In the genomic region with DNA sequence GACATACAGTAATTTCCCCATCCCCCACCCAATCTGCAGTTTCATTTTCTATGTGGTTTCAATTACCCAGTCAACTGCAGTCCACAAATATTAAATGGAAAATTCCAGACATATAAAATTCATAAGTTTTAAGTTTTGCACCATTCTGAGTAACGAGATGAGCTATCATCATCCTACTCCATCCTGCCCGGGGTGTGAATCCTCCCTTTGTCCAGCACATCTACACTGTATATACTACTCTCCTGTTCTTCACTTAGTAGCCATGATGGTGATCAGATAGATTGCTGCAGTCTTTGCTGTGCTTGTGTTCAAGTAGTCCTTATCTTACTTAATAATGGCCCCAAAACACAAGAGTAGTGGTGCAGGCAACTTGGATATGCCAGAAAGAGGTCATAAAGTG, we compare ENCODE assay signal across 22 cellular contexts. TPM values are rescaled to one million over a fixed set of nuclear protein-coding genes. Genes with fewer than 3 reads are reported as not detected.
DNase-seq lines count a peak whose midpoint lies in the region; ATAC-seq and TF ChIP-seq lines count a peak whose summit lies in the region.
"Had no signal": no experiment of that assay in that cellular context is flagged by ENCODE, and none has a peak within 500 bp of the region (broad histone marks: within the 10 kb centered on the region; RNA-seq: fewer than 3 reads in every experiment).

No MANE protein-coding gene starts in this region.

- H3K4me1 Mint-ChIP-seq in activated T-cell treated with anti-CD3 and anti-CD28 coated beads, Interleukin-2, amount 50 U/mL, for 4 hours (ENCODE audit: low read depth), result peaks cover 33% of the 10 kb centered on the region
- H3K4me1 Mint-ChIP-seq in activated naive CD4-positive, alpha-beta T cell treated with anti-CD3 and anti-CD28 coated beads, Interleukin-2, amount 10 ng/mL, durations not matched to agents 7 days and 5 days, result peaks cover 16% of the 10 kb centered on the region
- H3K4me1 Mint-ChIP-seq in stimulated activated effector memory CD8-positive, alpha-beta T cell treated with anti-CD3 and anti-CD28 coated beads, Interleukin-12 subunit alpha, Interleukin-12 subunit beta, amount 100 ng/mL, for 72 hours, result peaks cover 21% of the 10 kb centered on the region

- peak in 1 of 2 donors; percentile 61 for ATAC-seq in activated T-cell treated with anti-CD3 and anti-CD28 coated beads, Interleukin-2, amount 50 U/mL, for 4 hours
- ATAC-seq in stimulated activated effector memory CD8-positive, alpha-beta T cell treated with anti-CD3 and anti-CD28 coated beads, Interleukin-12 subunit alpha, Interleukin-12 subunit beta, amount 100 ng/mL, for 72 hours, result peak; percentile 63
- ATAC-seq: esophagus mucosa, foreskin keratinocyte, heart right ventricle had no signal

- DNase-seq in activated T-cell treated with anti-CD3 and anti-CD28 coated beads, Interleukin-2, amount 50 U/mL, for 4 hours, result no peak
- no peak for DNase-seq in activated T-cell treated with anti-CD3 and anti-CD28 coated beads, Interleukin-2, amount 50 U/mL, for 48 hours
- DNase-seq in MM.1S (peak; percentile 25), dermis blood vessel endothelial cell (no peak), ascending aorta (ENCODE audit: low spot score in 2 of 2) (no peak), KG1 (lab: John Stamatoyannopoulos, UW) (no peak)
- DNase-seq in activated naive CD4-positive, alpha-beta T cell treated with anti-CD3 and anti-CD28 coated beads, Interleukin-2, amount 10 ng/mL, durations not matched to agents 7 days and 5 days, result no peak
- no peak for DNase-seq in stimulated activated effector memory CD8-positive, alpha-beta T cell treated with anti-CD3 and anti-CD28 coated beads, Interleukin-12 subunit alpha, Interleukin-12 subunit beta, amount 100 ng/mL, for 72 hours (ENCODE audit: low spot score in 2 of 2)
- DNase-seq: ACHN, Calu3, foreskin keratinocyte, GOT3, heart right ventricle, Karpas-422, mammary epithelial cell, NCI-H1694 treated with DMSO at 0.1 percent for 48 hours, NCI-H2171 treated with DMSO at 0.1 percent for 48 hours, NCI-H524, Peyer's patch, tibial artery had no signal

- H3K4me1 ChIP-seq in MM.1S (ENCODE audit: low read length) (peaks cover 8% of the 10 kb centered on the region), ascending aorta (no peaks in the 10 kb centered on the region)
- H3K4me1 ChIP-seq: BLaER1, foreskin keratinocyte, Peyer's patch, tibial artery had no signal

- H3K4me3 Mint-ChIP-seq in activated T-cell treated with anti-CD3 and anti-CD28 coated beads, Interleukin-2, amount 50 U/mL, for 4 hours, result peak overlapping the region; percentile 46
- no peak overlapping the region for H3K4me3 Mint-ChIP-seq in activated naive CD4-positive, alpha-beta T cell treated with anti-CD3 and anti-CD28 coated beads, Interleukin-2, amount 10 ng/mL, durations not matched to agents 7 days and 5 days
- peak overlapping the region; percentile 15 for H3K4me3 Mint-ChIP-seq in stimulated activated effector memory CD8-positive, alpha-beta T cell treated with anti-CD3 and anti-CD28 coated beads, Interleukin-12 subunit alpha, Interleukin-12 subunit beta, amount 100 ng/mL, for 72 hours

- intact Hi-C loops in ascending aorta (cut with DNase I), result loop anchor here (5.0 kb wide), 1 partner anchor 1028 kb away; no protein-coding TSS in a partner anchor

- H3K4me2 ChIP-seq in MM.1S (ENCODE audit: low read depth, low read length), result no peak overlapping the region
- H3K4me2 ChIP-seq: BLaER1 had no signal

- H3K27ac ChIP-seq in MM.1S (ENCODE audit: low read length) (no peak overlapping the region), ascending aorta (no peak overlapping the region)
- H3K27ac ChIP-seq: BLaER1, foreskin keratinocyte, heart right ventricle, Peyer's patch, tibial artery had no signal

- TF ChIP-seq CTCF in MM.1S (IDR thresholded peaks at IDR 0.05; ENCODE audit: low read length) (no peak), ascending aorta (IDR thresholded peaks at IDR 0.05) (no peak)

- no peaks in the 10 kb centered on the region for H3F3A ChIP-seq in MM.1S (ENCODE audit: insufficient read depth, low read length)

- H3K4me3 ChIP-seq in MM.1S (ENCODE audit: low read length) (no peak overlapping the region), ascending aorta (no peak overlapping the region)
- H3K4me3 ChIP-seq: BLaER1, heart right ventricle, Peyer's patch, tibial artery had no signal

- H3K27me3 Mint-ChIP-seq in activated T-cell treated with anti-CD3 and anti-CD28 coated beads, Interleukin-2, amount 50 U/mL, for 4 hours (ENCODE audit: low read depth), result no peaks in the 10 kb centered on the region
- H3K27me3 Mint-ChIP-seq in activated naive CD4-positive, alpha-beta T cell treated with anti-CD3 and anti-CD28 coated beads, Interleukin-2, amount 10 ng/mL, durations not matched to agents 7 days and 5 days, result no peaks in the 10 kb centered on the region

- peak overlapping the region; percentile 3 for H3K27ac Mint-ChIP-seq in activated naive CD4-positive, alpha-beta T cell treated with anti-CD3 and anti-CD28 coated beads, Interleukin-2, amount 10 ng/mL, durations not matched to agents 7 days and 5 days
- peak overlapping the region; percentile 91 for H3K27ac Mint-ChIP-seq in stimulated activated effector memory CD8-positive, alpha-beta T cell treated with anti-CD3 and anti-CD28 coated beads, Interleukin-12 subunit alpha, Interleukin-12 subunit beta, amount 100 ng/mL, for 72 hours

- CTCF ChIA-PET in activated naive CD4-positive, alpha-beta T cell treated with anti-CD3 and anti-CD28 coated beads, Interleukin-2, amount 10 ng/mL, durations not matched to agents 7 days and 5 days (lab: Charles Lee), result interaction anchor here (1.0 to 8.5 kb wide), 3 partner anchors 66 to 199 kb away, joined by 3 to 143 read pairs (median 4); a partner anchor contains a TSS

- H2AFZ ChIP-seq in MM.1S (ENCODE audit: low read length), result no peak overlapping the region

- no peaks in the 10 kb centered on the region for H3K9me3 Mint-ChIP-seq in activated T-cell treated with anti-CD3 and anti-CD28 coated beads, Interleukin-2, amount 50 U/mL, for 4 hours
- no peaks in the 10 kb centered on the region for H3K9me3 Mint-ChIP-seq in activated naive CD4-positive, alpha-beta T cell treated with anti-CD3 and anti-CD28 coated beads, Interleukin-2, amount 10 ng/mL, durations not matched to agents 7 days and 5 days
- no peaks in the 10 kb centered on the region for H3K9me3 Mint-ChIP-seq in stimulated activated effector memory CD8-positive, alpha-beta T cell treated with anti-CD3 and anti-CD28 coated beads, Interleukin-12 subunit alpha, Interleukin-12 subunit beta, amount 100 ng/mL, for 72 hours

- H3K9me3 ChIP-seq in MM.1S (replicated peaks; ENCODE audit: insufficient read depth, low read length), result no peaks in the 10 kb centered on the region
- no peaks in the 10 kb centered on the region for H3K9me3 ChIP-seq in ascending aorta
- H3K9me3 ChIP-seq: BLaER1, heart right ventricle, Peyer's patch, tibial artery had no signal

- H3K9me2 ChIP-seq in MM.1S (replicated peaks; ENCODE audit: insufficient read depth, low read length), result no peaks in the 10 kb centered on the region

- peaks cover 29% of the 10 kb centered on the region for H3K79me2 ChIP-seq in MM.1S (ENCODE audit: low read length)

- no peak overlapping the region for H3K9ac ChIP-seq in MM.1S (ENCODE audit: low read length)
- H3K9ac ChIP-seq: BLaER1 had no signal

- H3K27me3 ChIP-seq in MM.1S (replicated peaks; ENCODE audit: insufficient read depth, low read length), result no peaks in the 10 kb centered on the region
- no peaks in the 10 kb centered on the region for H3K27me3 ChIP-seq in ascending aorta
- H3K27me3 ChIP-seq: BLaER1, foreskin keratinocyte, heart right ventricle, Peyer's patch, tibial artery had no signal

- H4K20me1 ChIP-seq in MM.1S (ENCODE audit: insufficient read depth, low read length), result no peaks in the 10 kb centered on the region

- peaks cover 6% of the 10 kb centered on the region; the same call in 1 of the 2 replicates for H3K36me3 ChIP-seq in MM.1S (replicated peaks; ENCODE audit: insufficient read depth, low read length)
- H3K36me3 ChIP-seq in ascending aorta, result peaks cover 19 to 40% of the 10 kb centered on the region in 2 donors

- peaks cover 21% of the 10 kb centered on the region for H3K36me3 Mint-ChIP-seq in activated T-cell treated with anti-CD3 and anti-CD28 coated beads, Interleukin-2, amount 50 U/mL, for 4 hours (ENCODE audit: insufficient read depth)
- peaks cover 34% of the 10 kb centered on the region for H3K36me3 Mint-ChIP-seq in activated naive CD4-positive, alpha-beta T cell treated with anti-CD3 and anti-CD28 coated beads, Interleukin-2, amount 10 ng/mL, durations not matched to agents 7 days and 5 days
- peaks cover 7% of the 10 kb centered on the region for H3K36me3 Mint-ChIP-seq in stimulated activated effector memory CD8-positive, alpha-beta T cell treated with anti-CD3 and anti-CD28 coated beads, Interleukin-12 subunit alpha, Interleukin-12 subunit beta, amount 100 ng/mL, for 72 hours

RNA-seq across cellular contexts. Expression of a gene that starts 11.3 kb away (rescaled TPM):
- 10 to 100 TPM; 77.8 to 96.1 (median 89.7) TPM for total RNA-seq in activated T-cell treated with anti-CD3 and anti-CD28 coated beads, Interleukin-2, amount 50 U/mL, for 4 hours
- total RNA-seq in dermis blood vessel endothelial cell (21.6 and 66.5 TPM in 2 replicates), ascending aorta (3.1 TPM)

RNA-seq across cellular contexts. Expression of a gene that starts 45.3 kb away (rescaled TPM):
- 10 to 100 TPM; 30.0 to 32.9 (median 32.7) TPM for total RNA-seq in activated T-cell treated with anti-CD3 and anti-CD28 coated beads, Interleukin-2, amount 50 U/mL, for 4 hours
- total RNA-seq in dermis blood vessel endothelial cell (14.6 and 18.1 TPM in 2 replicates), ascending aorta (11.1 TPM)
